ENCODE assay signal across 8 cellular contexts in the genomic region with DNA sequence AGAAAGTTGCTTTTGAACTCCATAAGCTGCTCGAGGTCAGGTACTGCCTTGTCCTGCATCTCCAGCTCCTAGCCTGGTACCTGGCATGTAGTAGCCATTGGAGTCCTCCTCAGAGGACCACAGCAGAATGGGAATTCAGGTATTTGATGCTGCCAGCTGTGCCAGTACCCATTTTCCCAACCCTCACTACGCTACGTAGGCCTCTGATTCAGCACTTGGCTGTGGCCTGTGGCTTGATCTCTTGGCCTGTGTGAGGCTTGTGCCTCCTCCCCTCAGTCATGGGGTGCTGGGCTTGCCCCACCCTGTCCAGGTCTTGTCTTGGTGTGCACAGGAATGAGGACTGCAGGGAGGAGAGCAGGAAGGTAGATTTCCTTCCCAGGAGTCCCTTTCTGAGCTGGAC. TPM values are rescaled to one million over a fixed set of nuclear protein-coding genes. Genes with fewer than 3 reads are reported as not detected.
DNase-seq lines count a peak whose midpoint lies in the region; ATAC-seq and TF ChIP-seq lines count a peak whose summit lies in the region.

No MANE protein-coding gene starts in this region.

- DNase-seq in DND-41, result peak; percentile 20
- DNase-seq in activated T-cell treated with anti-CD3 and anti-CD28 coated beads, Interleukin-2, amount 50 U/mL, for 72 hours, result peak; percentile 54
- peak; percentile 57 for DNase-seq in kidney epithelial cell (ENCODE audit: low read depth)
- no peak for DNase-seq in GM20000 (ENCODE audit: low spot score)
- no peak for DNase-seq in NCI-H524 (lab: John Stamatoyannopoulos, UW)
- DNase-seq in Caco-2, result no peak

- peaks cover 22% of the 10 kb centered on the region for H3K4me1 ChIP-seq in DND-41 (ENCODE audit: insufficient read depth, low read length)
- peaks cover 15% of the 10 kb centered on the region for H3K4me1 ChIP-seq in Caco-2

- H3K27me3 ChIP-seq in DND-41 (ENCODE audit: insufficient read depth, low read length, poor library complexity) (no peaks in the 10 kb centered on the region), kidney epithelial cell (ENCODE audit: control insufficient read depth, insufficient read depth, low read length) (no peaks in the 10 kb centered on the region), Caco-2 (replicated peaks; ENCODE audit: control insufficient read depth, insufficient read depth, low read length) (no peaks in the 10 kb centered on the region)

- no peak overlapping the region for H3K9ac ChIP-seq in DND-41 (ENCODE audit: low read depth, low read length)

- H3K9me3 Mint-ChIP-seq in activated T-cell treated with anti-CD3 and anti-CD28 coated beads, Interleukin-2, amount 50 U/mL, for 72 hours, result no peaks in the 10 kb centered on the region
- no peaks in the 10 kb centered on the region for H3K9me3 Mint-ChIP-seq in Caco-2 (ENCODE audit: unreplicated experiment)

- H3K9me3 ChIP-seq in DND-41 (ENCODE audit: insufficient read depth, low read length, severe bottlenecking), result no peaks in the 10 kb centered on the region
- no peaks in the 10 kb centered on the region for H3K9me3 ChIP-seq in Caco-2

- H3K4me3 ChIP-seq in DND-41 (ENCODE audit: low read depth in 1 of 2, low read length in 2 of 2) (no peak overlapping the region), kidney epithelial cell (ENCODE audit: low read depth, low read length) (no peak overlapping the region), Caco-2 (ENCODE audit: low read depth, low read length) (no peak overlapping the region)

- intact Hi-C loops in Caco-2 (cut with micrococcal nuclease; ENCODE audit: unreplicated experiment), result no loop called here

- no peak overlapping the region for H2AFZ ChIP-seq in DND-41 (ENCODE audit: low read depth, low read length)

- peaks cover 63% of the 10 kb centered on the region for H4K20me1 ChIP-seq in DND-41 (ENCODE audit: insufficient read depth, low read length)

- H3K36me3 ChIP-seq in DND-41 (ENCODE audit: insufficient read depth, low read length), result peaks cover 56% of the 10 kb centered on the region
- H3K36me3 ChIP-seq in kidney epithelial cell (ENCODE audit: control insufficient read depth, insufficient read depth, low read length), result no peaks in the 10 kb centered on the region
- H3K36me3 ChIP-seq in Caco-2 (ENCODE audit: control insufficient read depth, insufficient read depth, low read length), result no peaks in the 10 kb centered on the region; the same call in 1 of the 2 replicates

- H3K4me1 Mint-ChIP-seq in activated T-cell treated with anti-CD3 and anti-CD28 coated beads, Interleukin-2, amount 50 U/mL, for 72 hours (ENCODE audit: low read depth), result peaks cover 60% of the 10 kb centered on the region
- peaks cover 26% of the 10 kb centered on the region for H3K4me1 Mint-ChIP-seq in Caco-2 (ENCODE audit: low read depth, unreplicated experiment)

- POLR2A ChIA-PET in Caco-2 (lab: Charles Lee), result interaction anchor here (0.5 kb wide), 1 partner anchor 92 kb away, joined by 3 read pairs; no protein-coding TSS in a partner anchor

- TF ChIP-seq CTCF in DND-41 (IDR thresholded peaks at IDR 0.05; ENCODE audit: borderline replicate concordance, extremely low read depth, low read length, poor library complexity, severe bottlenecking), result no peak
- TF ChIP-seq CTCF in kidney epithelial cell (IDR thresholded peaks at IDR 0.05; ENCODE audit: insufficient read depth, low read length, poor library complexity, severe bottlenecking), result no peak
- no peak for TF ChIP-seq CTCF in GM20000 (IDR thresholded peaks at IDR 0.05; ENCODE audit: extremely low read depth, missing control alignments)
- TF ChIP-seq CTCF in Caco-2 (IDR thresholded peaks at IDR 0.05; ENCODE audit: insufficient read depth in 1 of 2, low read depth in 1 of 2, low read length in 1 of 2, severe bottlenecking in 1 of 2, unreplicated experiment in 1 of 2), result no peak

- BruUV-seq in Caco-2 (replicated peaks; lab: Mats Ljungman, UMichigan), result no TSS peak

- H3K4me2 ChIP-seq in DND-41 (ENCODE audit: insufficient read depth, low read length), result no peak overlapping the region

- H3K79me2 ChIP-seq in DND-41 (ENCODE audit: insufficient read depth, low read length), result peaks cover 80% of the 10 kb centered on the region

- no peaks in the 10 kb centered on the region for H3K27me3 Mint-ChIP-seq in activated T-cell treated with anti-CD3 and anti-CD28 coated beads, Interleukin-2, amount 50 U/mL, for 72 hours (ENCODE audit: low read depth)
- no peaks in the 10 kb centered on the region for H3K27me3 Mint-ChIP-seq in Caco-2 (ENCODE audit: insufficient read depth, unreplicated experiment)

- H3K27ac Mint-ChIP-seq in activated T-cell treated with anti-CD3 and anti-CD28 coated beads, Interleukin-2, amount 50 U/mL, for 72 hours, result peak overlapping the region; percentile 99
- H3K27ac Mint-ChIP-seq in Caco-2 (ENCODE audit: unreplicated experiment), result no peak overlapping the region

- peak overlapping the region; percentile 69 to 92 for H3K4me3 Mint-ChIP-seq in activated T-cell treated with anti-CD3 and anti-CD28 coated beads, Interleukin-2, amount 50 U/mL, for 72 hours
- no peak overlapping the region for H3K4me3 Mint-ChIP-seq in Caco-2 (ENCODE audit: unreplicated experiment)

- peak overlapping the region; percentile 21; the same call in 1 of the 2 replicates for H3K27ac ChIP-seq in DND-41 (ENCODE audit: low read length)

- CTCF ChIA-PET in Caco-2 (lab: Charles Lee), result no interaction called here

- ATAC-seq in DND-41 (ENCODE audit: insufficient read depth, low read depth) (peak; percentile 72), GM21381 (IDR thresholded peaks at IDR 0.05; ENCODE audit: unreplicated experiment) (peak; percentile 46), HG03558 (IDR thresholded peaks at IDR 0.05; ENCODE audit: extremely low read depth, unreplicated experiment) (peak; percentile 29)
- ATAC-seq in activated T-cell treated with anti-CD3 and anti-CD28 coated beads, Interleukin-2, amount 50 U/mL, for 72 hours (replicated peaks in 1 of 2), result peak; percentile 74 to 80

- H3K36me3 Mint-ChIP-seq in activated T-cell treated with anti-CD3 and anti-CD28 coated beads, Interleukin-2, amount 50 U/mL, for 72 hours (ENCODE audit: insufficient read depth in 2 of 2), result peaks cover 10 to 23% of the 10 kb centered on the region in 2 donors
- peaks cover 47% of the 10 kb centered on the region for H3K36me3 Mint-ChIP-seq in Caco-2 (ENCODE audit: insufficient read depth, unreplicated experiment)

RNA-seq across cellular contexts. Expression of a gene that starts 11.8 kb away (rescaled TPM):
- total RNA-seq in activated T-cell treated with anti-CD3 and anti-CD28 coated beads, Interleukin-2, amount 50 U/mL, for 72 hours, result 10 to 100 TPM; 72.9 to 77.9 TPM
- total RNA-seq in kidney epithelial cell (12.0 and 14.7 TPM in 2 replicates), Caco-2 (2022) (38.6 and 42.6 TPM in 2 replicates)

Comparison
In these comparisons a context has a peak if more than half of its experiments do, and no peak if none do; other contexts are left out.
1. DNase-seq: peak in DND-41 (single experiment), activated T-cell treated with anti-CD3 and anti-CD28 coated beads, Interleukin-2, amount 50 U/mL, for 72 hours (2 of 2) and kidney epithelial cell (single experiment); none in GM20000 (single experiment), NCI-H524 (0 of 2) and Caco-2 (0 of 2).
2. Peak in every context shown above with its lines, with median percentiles within 50 percentile points of each other: ATAC-seq.